Comparison of ENCODE assay signal across 19 cellular contexts in the genomic region with DNA sequence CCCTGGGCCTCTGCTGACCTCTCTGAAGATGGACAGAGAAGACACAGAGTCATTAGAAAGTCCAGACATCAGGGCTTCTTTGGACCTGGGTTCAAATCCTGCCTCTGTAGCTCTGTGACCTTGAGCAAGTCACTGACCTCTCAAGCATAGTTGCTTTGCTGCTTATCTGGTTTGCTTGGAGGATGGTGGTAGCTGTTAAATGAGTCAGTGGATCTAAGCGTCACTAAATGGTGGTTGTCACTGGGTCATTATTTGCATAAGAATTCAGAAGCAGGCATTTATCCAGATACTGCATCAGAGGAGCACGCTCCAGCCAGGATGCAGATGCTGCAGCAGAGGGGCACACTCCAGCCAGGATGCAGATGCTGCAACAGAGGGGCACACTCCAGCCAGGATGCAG.
DNase-seq lines count a peak whose midpoint lies in the region; ATAC-seq, FAIRE-seq and TF ChIP-seq lines count a peak whose summit lies in the region.
"Had no signal": no experiment of that assay in that cellular context is flagged by ENCODE, and none has a peak within 500 bp of the region (broad histone marks: within the 10 kb centered on the region; RNA-seq: fewer than 3 reads in every experiment).

No MANE protein-coding gene starts in this region.

- H3K27ac Mint-ChIP-seq in HFFc6: peak overlapping the region; percentile 83
- H3K27ac Mint-ChIP-seq: CD8-positive, alpha-beta memory T cell had no signal

- H3K27me3 Mint-ChIP-seq in HFFc6 (ENCODE audit: insufficient read depth): peaks cover 18% of the 10 kb centered on the region

- peaks cover 42% of the 10 kb centered on the region for H3K36me3 Mint-ChIP-seq in HFFc6 (ENCODE audit: low read depth)
- H3K36me3 Mint-ChIP-seq: CD8-positive, alpha-beta memory T cell had no signal

- ATAC-seq in foreskin keratinocyte (no peak), HG02571 (IDR thresholded peaks at IDR 0.05; ENCODE audit: unreplicated experiment) (no peak), GM21737 (IDR thresholded peaks at IDR 0.05; ENCODE audit: unreplicated experiment) (no peak)
- ATAC-seq: GM23338 had no signal

- no peak for FAIRE-seq in GM12891 (lab: Jason Lieb, UNC)

- peaks cover 11% of the 10 kb centered on the region for H3K27me3 ChIP-seq in foreskin keratinocyte
- H3K27me3 ChIP-seq: BLaER1, MG63 had no signal

- TF ChIP-seq CTCF in HFFc6 (IDR thresholded peaks at IDR 0.05): no peak
- TF ChIP-seq CTCF in astrocyte of the cerebellum (IDR thresholded peaks at IDR 0.05; ENCODE audit: low read depth, low read length, missing control alignments): no peak
- TF ChIP-seq CTCF in foreskin keratinocyte (conservative IDR thresholded peaks at IDR 0.05): no peak

- H3K4me3 ChIP-seq in astrocyte of the cerebellum (ENCODE audit: low read depth, low read length): no peak overlapping the region
- H3K4me3 ChIP-seq: BLaER1, GM23338, MG63 had no signal

- no peak for TF ChIP-seq POLR2A in GM12891 (IDR thresholded peaks at IDR 0.05; ENCODE audit: low read depth, low read length)

- peak overlapping the region; percentile 47 for H3K4me3 Mint-ChIP-seq in HFFc6
- H3K4me3 Mint-ChIP-seq: CD8-positive, alpha-beta memory T cell; GM23338 had no signal

- H3K27ac ChIP-seq in foreskin keratinocyte: no peak overlapping the region
- H3K27ac ChIP-seq: BLaER1, KMS-11 had no signal

- no peaks in the 10 kb centered on the region for H3K4me1 ChIP-seq in foreskin keratinocyte

- H3K9me3 Mint-ChIP-seq in HFFc6: no peaks in the 10 kb centered on the region
- H3K9me3 Mint-ChIP-seq: CD8-positive, alpha-beta memory T cell; GM23338 had no signal

- DNase-seq in AG08395 (ENCODE audit: low spot score): peak; percentile 35
- DNase-seq in HFFc6: peak; percentile 71
- peak; percentile 32 for DNase-seq in astrocyte of the cerebellum (ENCODE audit: low read depth)
- DNase-seq in iris pigment epithelial cell (ENCODE audit: low read depth): peak; percentile 12
- no peak for DNase-seq in foreskin keratinocyte
- DNase-seq in GM12891 (ENCODE audit: insufficient read length, low spot score): no peak
- DNase-seq: CD8-positive, alpha-beta memory T cell; MG63; NCI-H1105; NCI-H187; NCI-H446; NCI-H748 treated with DMSO at 0.1 percent for 48 hours; RPMI8226; SW 1271 had no signal

- in situ Hi-C loops in astrocyte of the cerebellum (cut with HindIII; ENCODE audit: low sequenced_read_pairs): no loop called here

- peaks cover 22% of the 10 kb centered on the region for H3K4me1 Mint-ChIP-seq in HFFc6 (ENCODE audit: low read depth)
- H3K4me1 Mint-ChIP-seq: CD8-positive, alpha-beta memory T cell had no signal

TF ChIP-seq in GM12891, 5 proteins besides CTCF, POLR2A, EP300 and RAD21:
- no peak for TF ChIP-seq PAX5 (IDR thresholded peaks at IDR 0.05; ENCODE audit: insufficient read depth, low read length, severe bottlenecking)
- TF ChIP-seq SPI1 (IDR thresholded peaks at IDR 0.05; ENCODE audit: low read depth, low read length): no peak
- no peak for TF ChIP-seq POU2F2 (IDR thresholded peaks at IDR 0.05; ENCODE audit: low read depth, low read length)
- TF ChIP-seq TAF1 (IDR thresholded peaks at IDR 0.05; ENCODE audit: low read depth, low read length): no peak
- TF ChIP-seq POLR2AphosphoS5 (IDR thresholded peaks at IDR 0.05; ENCODE audit: low read depth, low read length): no peak

Comparison
In these comparisons a context has a peak if more than half of its experiments do, and no peak if none do; other contexts are left out.
1. DNase-seq: peak in AG08395 (single experiment), HFFc6 (single experiment), astrocyte of the cerebellum (single experiment) and iris pigment epithelial cell (single experiment); none in foreskin keratinocyte (0 of 2) and GM12891 (single experiment).